Comparison of ENCODE assay signal across 8 cellular contexts in the genomic region with DNA sequence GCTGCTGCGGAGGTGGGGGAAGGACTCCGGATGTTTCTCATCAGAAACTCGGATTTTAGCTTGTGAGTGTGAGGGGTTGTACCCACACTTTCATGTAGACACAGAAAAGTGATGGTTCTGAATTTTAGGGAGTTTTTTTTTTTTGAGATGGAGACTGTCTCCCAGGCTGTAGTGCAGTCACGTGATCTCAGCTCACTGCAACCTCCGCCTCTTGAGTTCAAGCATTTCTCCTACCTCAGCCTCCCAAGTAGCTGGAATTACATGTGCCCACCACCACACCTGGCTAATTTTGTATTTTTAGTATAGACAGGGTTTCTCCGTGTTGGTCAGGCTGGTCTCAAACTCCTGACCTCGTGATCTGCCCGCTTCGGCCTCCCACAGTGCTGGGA. TPM values are rescaled to one million over a fixed set of nuclear protein-coding genes. Genes with fewer than 3 reads are reported as not detected.
"Had no signal": no experiment of that assay in that cellular context is flagged by ENCODE, and none has a peak within 500 bp of the region (broad histone marks: within the 10 kb centered on the region; RNA-seq: fewer than 3 reads in every experiment).

No MANE protein-coding gene starts in this region.

- DNase-seq: GDM1, GF-D8 had no signal

- H3K4me3 ChIP-seq: GM12878 had no signal

- ATAC-seq: GM12878 had no signal

- FAIRE-seq: G401.6, GM12878, GM12891, GM12892, GM18507, GM19239 had no signal

RNA-seq across cellular contexts. Expression of a gene that starts 22.4 kb away (rescaled TPM):
- total RNA-seq: GM12878 had no signal
- polyA plus RNA-seq: GM12878 had no signal
